ENCODE assay signal across 8 cellular contexts in the genomic region with DNA sequence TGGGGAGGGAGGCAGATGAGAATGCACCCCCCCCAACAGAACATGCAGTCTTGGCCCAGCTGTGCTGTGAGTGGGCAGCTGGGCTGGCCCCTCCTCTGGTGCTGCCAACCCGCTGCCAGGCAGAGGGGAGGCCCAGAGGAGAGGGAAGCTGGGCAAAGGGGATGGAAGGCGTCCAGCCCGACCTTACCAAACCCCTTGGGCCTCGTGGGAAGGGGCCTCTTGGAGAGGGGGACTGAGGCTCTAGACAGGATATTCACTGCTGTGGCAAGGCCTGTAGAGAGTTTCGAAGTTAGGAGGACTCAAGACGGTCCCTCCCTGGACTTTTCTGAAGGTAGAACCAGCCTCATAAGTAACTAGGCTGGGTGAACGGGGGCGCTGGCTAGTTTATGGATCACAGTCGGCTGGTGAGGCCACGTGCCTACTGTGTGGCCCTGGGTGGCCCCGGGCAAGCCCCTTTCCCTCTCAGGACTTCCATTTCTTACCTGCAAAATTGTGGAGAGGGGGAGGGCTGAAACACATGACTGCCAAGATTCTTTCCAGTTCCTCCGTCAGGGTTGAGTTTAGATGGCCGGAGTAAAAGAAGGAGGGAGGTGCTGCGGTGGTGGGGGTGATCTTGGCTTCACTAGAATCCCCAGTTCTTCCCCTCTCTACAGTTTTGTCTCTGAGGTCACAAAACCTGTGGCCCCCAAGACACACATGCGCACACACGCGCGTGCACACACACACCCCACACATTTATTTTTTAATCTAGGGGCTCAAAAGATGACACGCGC. TPM values are rescaled to one million over a fixed set of nuclear protein-coding genes. Genes with fewer than 3 reads are reported as not detected.
A peak's percentile ranks its signal among the peaks of the same experiment; 100 is the strongest.
DNase-seq lines count a peak whose midpoint lies in the region; ATAC-seq and TF ChIP-seq lines count a peak whose summit lies in the region.

No MANE protein-coding gene starts in this region.

- H3K27ac ChIP-seq in SU-DHL-6 (ENCODE audit: low read depth, low read length): no peak overlapping the region

- peak overlapping the region; percentile 71 to 82 (median 74) for H3K4me3 Mint-ChIP-seq in brain

- H3K27me3 ChIP-seq in SU-DHL-6 (ENCODE audit: low read length): no peaks in the 10 kb centered on the region
- H3K27me3 ChIP-seq in kidney epithelial cell (ENCODE audit: control insufficient read depth, insufficient read depth, low read length): peaks cover 3% of the 10 kb centered on the region

- TF ChIP-seq CTCF in SU-DHL-6 (IDR thresholded peaks at IDR 0.05; ENCODE audit: insufficient read depth, low read length, poor library complexity, severe bottlenecking) (no peak), brain (conservative IDR thresholded peaks at IDR 0.05) (no peak), kidney epithelial cell (IDR thresholded peaks at IDR 0.05; ENCODE audit: insufficient read depth, low read length, poor library complexity, severe bottlenecking) (no peak)

- H3K36me3 ChIP-seq in SU-DHL-6 (ENCODE audit: low read length): no peaks in the 10 kb centered on the region
- no peaks in the 10 kb centered on the region for H3K36me3 ChIP-seq in kidney epithelial cell (ENCODE audit: control insufficient read depth, insufficient read depth, low read length)

- ATAC-seq in GM19324 (IDR thresholded peaks at IDR 0.05; ENCODE audit: low FRiP score, unreplicated experiment): peak; percentile 5

- DNase-seq in A172 (ENCODE audit: low spot score) (peak; percentile 18), kidney epithelial cell (ENCODE audit: low read depth) (no peak), NCI-H446 treated with DMSO at 0.1 percent for 48 hours (lab: John Stamatoyannopoulos, UW) (no peak), DMS79 treated with DMSO at 0.1 percent for 48 hours (lab: John Stamatoyannopoulos, UW) (no peak)
- peak; percentile 54 to 66 for DNase-seq in stimulated activated CD4-positive, alpha-beta T cell treated with anti-CD3 and anti-CD28 coated beads, Interleukin-2, amount 100 ng/mL, for 24 hours

- peaks cover 19% of the 10 kb centered on the region for H3K4me1 Mint-ChIP-seq in brain

- H3K36me3 Mint-ChIP-seq in brain: no peaks in the 10 kb centered on the region

- peak overlapping the region; percentile 37 for H3K4me2 ChIP-seq in SU-DHL-6 (ENCODE audit: low read depth, low read length, poor library complexity, severe bottlenecking)

- peaks cover 0 to 5% (median 0%) of the 10 kb centered on the region in 5 experiments for H3K9me3 Mint-ChIP-seq in brain

- no peaks in the 10 kb centered on the region for H4K20me1 ChIP-seq in SU-DHL-6 (ENCODE audit: low read depth, low read length)

- no peak overlapping the region; the same call in 1 of the 2 replicates for H3K9ac ChIP-seq in SU-DHL-6 (ENCODE audit: low read length)

- no peaks in the 10 kb centered on the region for H3K9me3 ChIP-seq in SU-DHL-6 (ENCODE audit: insufficient read depth, low read length)

- peak overlapping the region in 4 of 5 experiments; percentile 51 to 82 (median 74) for H3K27ac Mint-ChIP-seq in brain

- H2AFZ ChIP-seq in SU-DHL-6 (ENCODE audit: low read depth, low read length, severe bottlenecking): no peak overlapping the region

- H3K4me3 ChIP-seq in SU-DHL-6 (ENCODE audit: insufficient read depth, low read length, poor library complexity, severe bottlenecking) (no peak overlapping the region), kidney epithelial cell (ENCODE audit: low read depth, low read length) (peak overlapping the region; percentile 44)

- H3K9me2 ChIP-seq in SU-DHL-6 (replicated peaks; ENCODE audit: insufficient read depth, low read length): no peaks in the 10 kb centered on the region

- peaks cover 60% of the 10 kb centered on the region for H3K27me3 Mint-ChIP-seq in brain

- no peaks in the 10 kb centered on the region for H3K79me2 ChIP-seq in SU-DHL-6 (ENCODE audit: insufficient read depth, low read length)

- H3F3A ChIP-seq in SU-DHL-6 (ENCODE audit: insufficient read depth): no peaks in the 10 kb centered on the region

RNA-seq across cellular contexts. Expression of a gene that starts 0.8 kb away (rescaled TPM):
- total RNA-seq in A172 (2014; rRNA removed; shearing (Covaris generic)): 5.0 and 5.5 TPM in 2 replicates
- 8.5 TPM for polyA plus RNA-seq in brain (ENCODE audit: insufficient read depth, low read depth, low replicate concordance)
- 11.4 and 24.4 TPM in 2 replicates for total RNA-seq in kidney epithelial cell

RNA-seq across cellular contexts. Expression of a gene that starts 11.3 kb away (rescaled TPM):
- 23.4 and 30.9 TPM in 2 replicates for total RNA-seq in A172 (2014; rRNA removed; shearing (Covaris generic))
- 27.0 TPM for polyA plus RNA-seq in brain (ENCODE audit: insufficient read depth, low read depth, low replicate concordance)
- total RNA-seq in kidney epithelial cell: 27.5 and 29.6 TPM in 2 replicates

Comparison
In these comparisons a context has a peak if more than half of its experiments do, and no peak if none do; other contexts are left out.
1. DNase-seq: peak in A172 (single experiment) and stimulated activated CD4-positive, alpha-beta T cell treated with anti-CD3 and anti-CD28 coated beads, Interleukin-2, amount 100 ng/mL, for 24 hours (2 of 2); none in kidney epithelial cell (single experiment), NCI-H446 treated with DMSO at 0.1 percent for 48 hours (single experiment) and DMS79 treated with DMSO at 0.1 percent for 48 hours (single experiment).